Comparison of ENCODE assay signal across 8 cellular contexts in genomic region chr2:173966274-173967098, GRCh38. TPM values are rescaled to one million over a fixed set of nuclear protein-coding genes. Genes with fewer than 3 reads are reported as not detected.
A peak's percentile ranks its signal among the peaks of the same experiment; 100 is the strongest.
DNase-seq lines count a peak whose midpoint lies in the region; ATAC-seq and TF ChIP-seq lines count a peak whose summit lies in the region.

No MANE protein-coding gene starts in this region.

- POLR2A ChIA-PET in activated CD8-positive, alpha-beta T cell treated with anti-CD3 and anti-CD28 coated beads for 36 hours (lab: Charles Lee): no interaction called here

- H3K4me1 ChIP-seq in iPS-18a (ENCODE audit: control insufficient read depth, low read depth, low read length): peaks cover 26% of the 10 kb centered on the region
- peaks cover 17 to 40% (median 28%) of the 10 kb centered on the region in 4 donors for H3K4me1 ChIP-seq in stomach

- no peaks in the 10 kb centered on the region for H3K9me3 Mint-ChIP-seq in activated CD8-positive, alpha-beta T cell treated with anti-CD3 and anti-CD28 coated beads for 36 hours

- DNase-seq in NCI-H82 (lab: John Stamatoyannopoulos, UW): peak; percentile 21
- DNase-seq in NCI-H82 treated with DMSO at 0.1 percent for 48 hours (lab: John Stamatoyannopoulos, UW; ENCODE audit: unreplicated experiment): no peak
- DNase-seq in activated CD8-positive, alpha-beta T cell treated with anti-CD3 and anti-CD28 coated beads for 36 hours: no peak
- no peak for DNase-seq in stomach
- no peak for DNase-seq in NCI-H1092 (lab: John Stamatoyannopoulos, UW)
- DNase-seq in activated CD8-positive, alpha-beta memory T cell treated with anti-CD3 and anti-CD28 coated beads, Interleukin-2, amount 50 U/mL, for 48 hours: no peak
- DNase-seq in hippocampal formation (lab: John Stamatoyannopoulos, UW): no peak

- peak overlapping the region; percentile 95 for H3K27ac Mint-ChIP-seq in activated CD8-positive, alpha-beta T cell treated with anti-CD3 and anti-CD28 coated beads for 36 hours

- intact Hi-C loops in activated CD8-positive, alpha-beta T cell treated with anti-CD3 and anti-CD28 coated beads for 36 hours (cut with micrococcal nuclease): loop anchor here (10.0 kb wide), 1 partner anchor 378 kb away; no protein-coding TSS in a partner anchor
- intact Hi-C loops in stomach (cut with DNase I; ENCODE audit: low total_unique reads): no loop called here

- peak overlapping the region; percentile 88 for H3K4me3 Mint-ChIP-seq in activated CD8-positive, alpha-beta T cell treated with anti-CD3 and anti-CD28 coated beads for 36 hours

- H3K36me3 ChIP-seq in iPS-18a (ENCODE audit: control insufficient read depth, low read depth, low read length): no peaks in the 10 kb centered on the region
- H3K36me3 ChIP-seq in stomach: peaks cover 0 to under 1% (median 0%) of the 10 kb centered on the region in 4 donors

- H3K4me3 ChIP-seq in iPS-18a (ENCODE audit: low read length) (peak overlapping the region; percentile 71), stomach (peak overlapping the region; percentile 81 to 96 (median 92))

- H3K27ac ChIP-seq in iPS-18a (ENCODE audit: low read length) (peak overlapping the region; percentile 48), stomach (peak overlapping the region; percentile 99 to 100 (median 100))

- H3K27me3 Mint-ChIP-seq in activated CD8-positive, alpha-beta T cell treated with anti-CD3 and anti-CD28 coated beads for 36 hours: no peaks in the 10 kb centered on the region

- WGBS in stomach, 5 donors: 20 to 35% (median 25%) methylated on average over 8 of the region's 8 CpGs

- H3K4me1 Mint-ChIP-seq in activated CD8-positive, alpha-beta T cell treated with anti-CD3 and anti-CD28 coated beads for 36 hours (ENCODE audit: low read depth): peaks cover 20% of the 10 kb centered on the region

- peak overlapping the region; percentile 93 for H3K9ac ChIP-seq in iPS-18a (ENCODE audit: low read length)

- CTCF ChIA-PET in activated CD8-positive, alpha-beta T cell treated with anti-CD3 and anti-CD28 coated beads for 36 hours (lab: Charles Lee): interaction anchor here (0.8 kb wide), 1 partner anchor 9 kb away, joined by 3 read pairs; no protein-coding TSS in a partner anchor

- no peak for TF ChIP-seq POLR2A in stomach (IDR thresholded peaks at IDR 0.05)

- ATAC-seq in activated CD8-positive, alpha-beta T cell treated with anti-CD3 and anti-CD28 coated beads for 36 hours: no peak

- peaks cover 20% of the 10 kb centered on the region for H3K36me3 Mint-ChIP-seq in activated CD8-positive, alpha-beta T cell treated with anti-CD3 and anti-CD28 coated beads for 36 hours (ENCODE audit: low read depth)

- TF ChIP-seq EP300 in stomach (IDR thresholded peaks at IDR 0.05): no peak

- no peaks in the 10 kb centered on the region for H3K9me3 ChIP-seq in iPS-18a (ENCODE audit: control insufficient read depth, low read depth, low read length)
- no peaks in the 10 kb centered on the region for H3K9me3 ChIP-seq in stomach

- H3K27me3 ChIP-seq in iPS-18a (ENCODE audit: control insufficient read depth, insufficient read depth, low read length) (no peaks in the 10 kb centered on the region), stomach (no peaks in the 10 kb centered on the region)

- no peak for TF ChIP-seq CTCF in activated CD8-positive, alpha-beta T cell treated with anti-CD3 and anti-CD28 coated beads for 36 hours (IDR thresholded peaks at IDR 0.05)
- no peak for TF ChIP-seq CTCF in stomach (IDR thresholded peaks at IDR 0.05)

RNA-seq across cellular contexts. Expression of gene SP3, which starts 1.3 kb away (rescaled TPM):
- 10 to 100 TPM; 80.5 to 84.0 TPM for total RNA-seq in activated CD8-positive, alpha-beta T cell treated with anti-CD3 and anti-CD28 coated beads for 36 hours
- 100 to 1,000 TPM in 1 of 5 donors, 10 to 100 TPM in 4; 32.4 to 147 (median 80.4) TPM for total RNA-seq in stomach
- 10 to 100 TPM; 15.0 to 21.1 (median 17.8) TPM for polyA plus RNA-seq in stomach
